Comparison of ENCODE assay signal across 10 cellular contexts in the genomic region with DNA sequence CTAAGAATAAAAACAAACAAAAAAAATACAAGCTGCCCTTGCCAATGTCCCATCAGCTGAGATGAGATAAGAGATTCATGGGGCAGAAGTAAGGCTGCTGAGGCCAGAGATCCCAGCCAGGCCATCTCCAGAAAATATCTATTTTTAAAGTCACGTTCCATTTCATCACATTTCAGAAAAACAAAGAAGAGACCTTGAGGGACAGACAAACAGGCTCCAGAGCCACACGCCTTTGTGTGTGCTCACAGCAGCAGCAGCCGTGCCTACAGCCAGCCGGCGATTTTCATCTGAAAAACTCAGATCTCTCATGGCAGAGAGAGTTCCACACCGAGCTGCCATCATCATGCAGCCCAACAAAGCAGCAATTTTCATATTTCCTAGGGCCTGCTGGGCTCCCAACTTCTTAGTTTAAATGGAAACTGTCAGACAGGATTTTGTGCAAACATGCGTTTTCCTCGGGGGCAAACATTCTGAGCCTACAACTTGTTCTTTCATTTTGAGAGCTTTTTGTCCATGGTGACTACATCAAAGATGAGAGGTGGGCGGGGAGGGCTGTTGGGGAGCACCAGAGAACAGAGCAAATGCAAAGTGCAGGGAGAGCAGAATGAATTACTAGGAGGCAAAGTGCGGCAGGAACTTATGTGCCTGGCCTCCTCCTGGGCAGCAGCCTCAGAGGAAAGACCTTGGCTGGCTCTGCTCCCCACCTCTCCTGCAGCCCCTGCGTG. TPM values are rescaled to one million over a fixed set of nuclear protein-coding genes. Genes with fewer than 3 reads are reported as not detected.
DNase-seq lines count a peak whose midpoint lies in the region; TF ChIP-seq lines count a peak whose summit lies in the region.
"Had no signal": no experiment of that assay in that cellular context is flagged by ENCODE, and none has a peak within 500 bp of the region (broad histone marks: within the 10 kb centered on the region; RNA-seq: fewer than 3 reads in every experiment).

No MANE protein-coding gene starts in this region.

- H3K27ac ChIP-seq in ACC112 (ENCODE audit: low read depth, low read length) (no peak overlapping the region), RWPE1 (peak overlapping the region; percentile 48), osteoblast (ENCODE audit: low read depth, low read length) (peak overlapping the region; percentile 13)

- DNase-seq in RWPE1 (ENCODE audit: low spot score) (no peak), foreskin melanocyte (peak; percentile 52), osteoblast (ENCODE audit: insufficient read length, low spot score, missing footprints) (peak; percentile 85), middle frontal gyrus (ENCODE audit: extremely low spot score, low spot score) (no peak), T-helper 1 cell (no peak), putamen (ENCODE audit: low spot score) (no peak), Kasumi-1 (lab: John Stamatoyannopoulos, UW) (no peak)
- DNase-seq: CD4-positive, alpha-beta T cell; NCI-H2107 had no signal

- peak overlapping the region; percentile 15 for H2AFZ ChIP-seq in ACC112 (ENCODE audit: low read length, unreplicated experiment)
- H2AFZ ChIP-seq in osteoblast (ENCODE audit: low read length): peak overlapping the region; percentile 69

- H3K79me2 ChIP-seq in ACC112 (ENCODE audit: control insufficient read depth, insufficient read depth, low read length, unreplicated experiment) (peaks cover 63% of the 10 kb centered on the region), osteoblast (ENCODE audit: insufficient read depth, low read length) (peaks cover 94% of the 10 kb centered on the region)

- no peaks in the 10 kb centered on the region for H3K9me3 ChIP-seq in osteoblast (ENCODE audit: low read depth, low read length)

- CTCF ChIA-PET in RWPE1 (lab: Yijun Ruan, JAX): interaction anchor here (0.6 kb wide), 1 partner anchor 1697 kb away, joined by 3 read pairs; no protein-coding TSS in a partner anchor

- H4K20me1 ChIP-seq in osteoblast (ENCODE audit: insufficient read depth, low read length): peaks cover 84% of the 10 kb centered on the region

- H3K36me3 ChIP-seq in ACC112 (ENCODE audit: insufficient read depth, low read length) (no peaks in the 10 kb centered on the region), osteoblast (ENCODE audit: insufficient read depth, low read length) (no peaks in the 10 kb centered on the region)

- peak overlapping the region; percentile 68 for H3K4me3 ChIP-seq in ACC112 (ENCODE audit: low read depth, low read length)
- peak overlapping the region; percentile 39 for H3K4me3 ChIP-seq in osteoblast (ENCODE audit: insufficient read depth, low read length)

- no peak for TF ChIP-seq CTCF in RWPE1 (conservative IDR thresholded peaks at IDR 0.05; ENCODE audit: low read depth)
- no peak for TF ChIP-seq CTCF in osteoblast (IDR thresholded peaks at IDR 0.05; ENCODE audit: extremely low read depth, low read depth, low read length)

- H3K27me3 ChIP-seq in ACC112 (ENCODE audit: insufficient read depth, low read length) (no peaks in the 10 kb centered on the region), osteoblast (ENCODE audit: insufficient read depth, low read length) (no peaks in the 10 kb centered on the region)

- H3K4me1 ChIP-seq in ACC112 (ENCODE audit: control insufficient read depth, insufficient read depth, low read length, unreplicated experiment) (peaks cover 19% of the 10 kb centered on the region), osteoblast (ENCODE audit: insufficient read depth, low read length) (peaks cover 16% of the 10 kb centered on the region)

- H3K4me2 ChIP-seq in osteoblast (ENCODE audit: insufficient read depth, low read length): peak overlapping the region; percentile 76

- POLR2A ChIA-PET in RWPE1 (lab: Yijun Ruan, JAX; ENCODE audit: low non-redundant PET): no interaction called here

RNA-seq across cellular contexts. Expression of a gene that starts 38.8 kb away (rescaled TPM):
- 51.4 and 51.6 TPM in 2 replicates for total RNA-seq in osteoblast

Comparison
In these comparisons a context has a peak if more than half of its experiments do, and no peak if none do; other contexts are left out.
1. DNase-seq: peak in foreskin melanocyte (single experiment) and osteoblast (single experiment); none in RWPE1 (single experiment), middle frontal gyrus (single experiment), T-helper 1 cell (0 of 5), putamen (single experiment) and Kasumi-1 (0 of 2).